ENCODE assay signal across 9 cellular contexts in the genomic region with DNA sequence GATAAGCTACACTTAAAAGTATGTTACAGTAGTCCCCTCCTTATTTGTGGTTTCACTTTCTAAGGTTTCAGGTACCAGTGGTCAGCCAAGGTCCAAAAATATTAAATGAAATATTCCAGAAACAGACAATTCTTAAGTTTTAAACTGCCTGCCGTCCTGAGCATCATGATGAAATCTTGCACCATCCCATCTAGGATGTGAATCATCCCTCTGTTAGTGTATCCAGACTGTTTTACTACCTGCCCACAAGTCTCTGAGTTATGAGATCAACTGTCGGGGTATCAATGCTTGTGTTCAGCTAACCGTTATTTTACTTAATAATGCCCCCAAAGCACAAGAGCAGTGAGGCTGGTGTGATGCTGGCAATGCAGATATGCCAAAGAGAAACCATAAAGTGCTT. TPM values are rescaled to one million over a fixed set of nuclear protein-coding genes. Genes with fewer than 3 reads are reported as not detected.
DNase-seq lines count a peak whose midpoint lies in the region; ATAC-seq and TF ChIP-seq lines count a peak whose summit lies in the region.
"Had no signal": no experiment of that assay in that cellular context is flagged by ENCODE, and none has a peak within 500 bp of the region (broad histone marks: within the 10 kb centered on the region; RNA-seq: fewer than 3 reads in every experiment).

No MANE protein-coding gene starts in this region.

- ATAC-seq in gastrocnemius medialis, result peak; percentile 50 to 84
- no peak for ATAC-seq in body of pancreas
- ATAC-seq in GM19351 (IDR thresholded peaks at IDR 0.05; ENCODE audit: unreplicated experiment), result no peak

- H3K27me3 Mint-ChIP-seq in activated CD4-positive, alpha-beta T cell treated with anti-CD3 and anti-CD28 coated beads, Interleukin-2, amount 10 ng/mL, durations not matched to agents 7 days and 5 days, result no peaks in the 10 kb centered on the region

- in situ Hi-C loops in gastrocnemius medialis (cut with MboI; ENCODE audit: low sequenced_read_pairs in 4 of 4), result loop anchor here in 1 of 4 donors (25.0 kb wide), 1 partner anchor 403 kb away; no protein-coding TSS in a partner anchor

- peak overlapping the region; percentile 8 for H3K4me3 Mint-ChIP-seq in activated CD4-positive, alpha-beta T cell treated with anti-CD3 and anti-CD28 coated beads, Interleukin-2, amount 10 ng/mL, durations not matched to agents 7 days and 5 days

- peaks cover 66% of the 10 kb centered on the region for H3K4me1 Mint-ChIP-seq in activated CD4-positive, alpha-beta T cell treated with anti-CD3 and anti-CD28 coated beads, Interleukin-2, amount 10 ng/mL, durations not matched to agents 7 days and 5 days

- peak overlapping the region; percentile 31 for H3K27ac Mint-ChIP-seq in activated CD4-positive, alpha-beta T cell treated with anti-CD3 and anti-CD28 coated beads, Interleukin-2, amount 10 ng/mL, durations not matched to agents 7 days and 5 days

- no peak for DNase-seq in activated CD4-positive, alpha-beta T cell treated with anti-CD3 and anti-CD28 coated beads, Interleukin-2, amount 10 ng/mL, durations not matched to agents 7 days and 5 days
- DNase-seq in activated CD4-positive, alpha-beta T cell treated with anti-CD3 and anti-CD28 coated beads for 4 hours, result no peak
- DNase-seq in NCI-H226, result peak; percentile 59
- DNase-seq in dermis blood vessel endothelial cell, result peak; percentile 28
- DNase-seq in gastrocnemius medialis, result no peak
- no peak for DNase-seq in body of pancreas
- no peak for DNase-seq in stimulated activated CD4-positive, alpha-beta T cell treated with anti-CD3 and anti-CD28 coated beads, Interleukin-2, amount 100 ng/mL, for 24 hours
- DNase-seq: stimulated activated CD4-positive, alpha-beta T cell treated with anti-CD3 and anti-CD28 coated beads, Interleukin-4, amount 100 ng/mL, for 4 hours had no signal

- CTCF ChIA-PET in activated CD4-positive, alpha-beta T cell treated with anti-CD3 and anti-CD28 coated beads, Interleukin-2, amount 10 ng/mL, durations not matched to agents 7 days and 5 days (lab: Charles Lee), result interaction anchor here (1.0 to 1.5 kb wide), 2 partner anchors 9 to 12 kb away, joined by 3 to 6 read pairs; a partner anchor contains a TSS

- H3K36me3 ChIP-seq in gastrocnemius medialis (no peaks in the 10 kb centered on the region), body of pancreas (replicated peaks in 1 of 2; ENCODE audit: insufficient read depth in 1 of 2, low read depth in 2 of 2) (no peaks in the 10 kb centered on the region)

- TF ChIP-seq CTCF in gastrocnemius medialis (IDR thresholded peaks at IDR 0.05 in 4 of 5, conservative IDR thresholded peaks at IDR 0.05 in 1 of 5) (no peak), body of pancreas (IDR thresholded peaks at IDR 0.05) (no peak)

- 81 to 85% methylated on average over 3 of the region's 3 CpGs for WGBS in body of pancreas, 2 donors

- H3K4me3 ChIP-seq in gastrocnemius medialis (no peak overlapping the region), body of pancreas (no peak overlapping the region)

- TF ChIP-seq POLR2A in gastrocnemius medialis (IDR thresholded peaks at IDR 0.05) (no peak), body of pancreas (IDR thresholded peaks at IDR 0.05) (no peak)

- H3K27ac ChIP-seq in gastrocnemius medialis (no peak overlapping the region), body of pancreas (no peak overlapping the region)

- intact Hi-C loops in gastrocnemius medialis (cut with DNase I; ENCODE audit: low total_unique reads) (loop anchor here (10.0 kb wide), 1 partner anchor 529 kb away; a partner anchor contains a TSS), body of pancreas (cut with DNase I) (no loop called here)

- POLR2A ChIA-PET in activated CD4-positive, alpha-beta T cell treated with anti-CD3 and anti-CD28 coated beads, Interleukin-2, amount 10 ng/mL, durations not matched to agents 7 days and 5 days (lab: Charles Lee), result no interaction called here

- no peaks in the 10 kb centered on the region for H3K27me3 ChIP-seq in gastrocnemius medialis
- no peaks in the 10 kb centered on the region for H3K27me3 ChIP-seq in body of pancreas

- H3K4me1 ChIP-seq in gastrocnemius medialis, result peaks cover 46 to 59% of the 10 kb centered on the region in 2 donors
- peaks cover 33% of the 10 kb centered on the region for H3K4me1 ChIP-seq in body of pancreas

- H3K9me3 Mint-ChIP-seq in activated CD4-positive, alpha-beta T cell treated with anti-CD3 and anti-CD28 coated beads, Interleukin-2, amount 10 ng/mL, durations not matched to agents 7 days and 5 days, result peaks cover 3% of the 10 kb centered on the region

- peaks cover 11% of the 10 kb centered on the region for H3K36me3 Mint-ChIP-seq in activated CD4-positive, alpha-beta T cell treated with anti-CD3 and anti-CD28 coated beads, Interleukin-2, amount 10 ng/mL, durations not matched to agents 7 days and 5 days (ENCODE audit: low read depth)

- H3K9me3 ChIP-seq in gastrocnemius medialis, result no peaks in the 10 kb centered on the region
- no peaks in the 10 kb centered on the region for H3K9me3 ChIP-seq in body of pancreas

RNA-seq across cellular contexts. Expression of a gene that starts 11.4 kb away (rescaled TPM):
- total RNA-seq in activated CD4-positive, alpha-beta T cell treated with anti-CD3 and anti-CD28 coated beads, Interleukin-2, amount 10 ng/mL, durations not matched to agents 7 days and 5 days, result 10 to 100 TPM; 12.5 to 13.5 TPM
- 8.9 and 10.6 TPM in 2 replicates for total RNA-seq in dermis blood vessel endothelial cell
- 100 to 1,000 TPM in 1 of 4 donors, 10 to 100 TPM in 3; 59.0 to 108 (median 66.9) TPM for total RNA-seq in gastrocnemius medialis
- 1 to 10 TPM; 5.3 to 9.6 TPM for total RNA-seq in body of pancreas

Comparison
In these comparisons a context has a peak if more than half of its experiments do, and no peak if none do; other contexts are left out.
1. DNase-seq: peak in NCI-H226 (single experiment) and dermis blood vessel endothelial cell (single experiment); none in activated CD4-positive, alpha-beta T cell treated with anti-CD3 and anti-CD28 coated beads, Interleukin-2, amount 10 ng/mL, durations not matched to agents 7 days and 5 days (single experiment), activated CD4-positive, alpha-beta T cell treated with anti-CD3 and anti-CD28 coated beads for 4 hours (0 of 2), gastrocnemius medialis (0 of 2), body of pancreas (0 of 4) and stimulated activated CD4-positive, alpha-beta T cell treated with anti-CD3 and anti-CD28 coated beads, Interleukin-2, amount 100 ng/mL, for 24 hours (0 of 2).
2. ATAC-seq: peak in gastrocnemius medialis (2 of 2); none in body of pancreas (single experiment) and GM19351 (single experiment).